ENCODE assay signal across 2 cellular contexts in genomic region chr2:141055526-141055925, GRCh38.
TF ChIP-seq lines count a peak whose summit lies in the region.

No MANE protein-coding gene starts in this region.

TF ChIP-seq in IMR-90, 13 proteins besides CTCF, POLR2A, EP300 and RAD21 (continued from another document):
- TF ChIP-seq USF2 (IDR thresholded peaks at IDR 0.05; ENCODE audit: low read depth, low read length) (no peak), MAFK (IDR thresholded peaks at IDR 0.05; ENCODE audit: low read depth, low read length) (peak; percentile 66), FOS (IDR thresholded peaks at IDR 0.05; ENCODE audit: low read depth, low read length) (peak; percentile 52; the same call in 1 of the 2 replicates)

TF ChIP-seq in WTC11, 78 proteins besides CTCF, POLR2A, EP300 and RAD21 (continued from another document):
- TF ChIP-seq ARID4B (CRISPR knock-in tag; IDR thresholded peaks at IDR 0.05; ENCODE audit: borderline replicate concordance) (no peak), JUN (CRISPR knock-in tag; IDR thresholded peaks at IDR 0.05) (no peak), EMX1 (CRISPR knock-in tag; IDR thresholded peaks at IDR 0.05) (no peak), STAT6 (CRISPR knock-in tag; conservative IDR thresholded peaks at IDR 0.05; ENCODE audit: low read depth) (no peak), ZMAT4 (CRISPR knock-in tag; IDR thresholded peaks at IDR 0.05) (no peak), ZNF512 (CRISPR knock-in tag; IDR thresholded peaks at IDR 0.05; ENCODE audit: borderline replicate concordance) (no peak), CREM (CRISPR knock-in tag; IDR thresholded peaks at IDR 0.05) (no peak)
